Comparison of ENCODE assay signal across 1 cellular context in genomic region chr1:27572679-27573426, GRCh38.
TF ChIP-seq lines count a peak whose summit lies in the region.

No MANE protein-coding gene starts in this region.

TF ChIP-seq in GM23338, 12 proteins besides CTCF, POLR2A, EP300 and RAD21:
- TF ChIP-seq, protein P1, sequence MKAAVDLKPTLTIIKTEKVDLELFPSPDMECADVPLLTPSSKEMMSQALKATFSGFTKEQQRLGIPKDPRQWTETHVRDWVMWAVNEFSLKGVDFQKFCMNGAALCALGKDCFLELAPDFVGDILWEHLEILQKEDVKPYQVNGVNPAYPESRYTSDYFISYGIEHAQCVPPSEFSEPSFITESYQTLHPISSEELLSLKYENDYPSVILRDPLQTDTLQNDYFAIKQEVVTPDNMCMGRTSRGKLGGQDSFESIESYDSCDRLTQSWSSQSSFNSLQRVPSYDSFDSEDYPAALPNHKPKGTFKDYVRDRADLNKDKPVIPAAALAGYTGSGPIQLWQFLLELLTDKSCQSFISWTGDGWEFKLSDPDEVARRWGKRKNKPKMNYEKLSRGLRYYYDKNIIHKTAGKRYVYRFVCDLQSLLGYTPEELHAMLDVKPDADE (IDR thresholded peaks at IDR 0.05): no peak
- TF ChIP-seq JUNB (IDR thresholded peaks at IDR 0.05; ENCODE audit: unreplicated experiment) (no peak), EZH2 (IDR thresholded peaks at IDR 0.05; ENCODE audit: low read depth, unreplicated experiment) (no peak), NANOG (IDR thresholded peaks at IDR 0.05; ENCODE audit: borderline replicate concordance) (no peak), ZNF114 (CRISPR knock-in tag; IDR thresholded peaks at IDR 0.05) (no peak), POLR2AphosphoS5 (IDR thresholded peaks at IDR 0.05; ENCODE audit: low read depth) (no peak), REST (IDR thresholded peaks at IDR 0.05; ENCODE audit: unreplicated experiment) (no peak), ZNF331 (CRISPR knock-in tag; IDR thresholded peaks at IDR 0.05; ENCODE audit: low read depth) (no peak), EZH2phosphoT487 (IDR thresholded peaks at IDR 0.05; ENCODE audit: unreplicated experiment) (no peak), STAT1 (IDR thresholded peaks at IDR 0.05; ENCODE audit: unreplicated experiment) (no peak), CREB1 (CRISPR knock-in tag; IDR thresholded peaks at IDR 0.05; ENCODE audit: low read depth) (no peak)
- TF ChIP-seq, protein P2, sequence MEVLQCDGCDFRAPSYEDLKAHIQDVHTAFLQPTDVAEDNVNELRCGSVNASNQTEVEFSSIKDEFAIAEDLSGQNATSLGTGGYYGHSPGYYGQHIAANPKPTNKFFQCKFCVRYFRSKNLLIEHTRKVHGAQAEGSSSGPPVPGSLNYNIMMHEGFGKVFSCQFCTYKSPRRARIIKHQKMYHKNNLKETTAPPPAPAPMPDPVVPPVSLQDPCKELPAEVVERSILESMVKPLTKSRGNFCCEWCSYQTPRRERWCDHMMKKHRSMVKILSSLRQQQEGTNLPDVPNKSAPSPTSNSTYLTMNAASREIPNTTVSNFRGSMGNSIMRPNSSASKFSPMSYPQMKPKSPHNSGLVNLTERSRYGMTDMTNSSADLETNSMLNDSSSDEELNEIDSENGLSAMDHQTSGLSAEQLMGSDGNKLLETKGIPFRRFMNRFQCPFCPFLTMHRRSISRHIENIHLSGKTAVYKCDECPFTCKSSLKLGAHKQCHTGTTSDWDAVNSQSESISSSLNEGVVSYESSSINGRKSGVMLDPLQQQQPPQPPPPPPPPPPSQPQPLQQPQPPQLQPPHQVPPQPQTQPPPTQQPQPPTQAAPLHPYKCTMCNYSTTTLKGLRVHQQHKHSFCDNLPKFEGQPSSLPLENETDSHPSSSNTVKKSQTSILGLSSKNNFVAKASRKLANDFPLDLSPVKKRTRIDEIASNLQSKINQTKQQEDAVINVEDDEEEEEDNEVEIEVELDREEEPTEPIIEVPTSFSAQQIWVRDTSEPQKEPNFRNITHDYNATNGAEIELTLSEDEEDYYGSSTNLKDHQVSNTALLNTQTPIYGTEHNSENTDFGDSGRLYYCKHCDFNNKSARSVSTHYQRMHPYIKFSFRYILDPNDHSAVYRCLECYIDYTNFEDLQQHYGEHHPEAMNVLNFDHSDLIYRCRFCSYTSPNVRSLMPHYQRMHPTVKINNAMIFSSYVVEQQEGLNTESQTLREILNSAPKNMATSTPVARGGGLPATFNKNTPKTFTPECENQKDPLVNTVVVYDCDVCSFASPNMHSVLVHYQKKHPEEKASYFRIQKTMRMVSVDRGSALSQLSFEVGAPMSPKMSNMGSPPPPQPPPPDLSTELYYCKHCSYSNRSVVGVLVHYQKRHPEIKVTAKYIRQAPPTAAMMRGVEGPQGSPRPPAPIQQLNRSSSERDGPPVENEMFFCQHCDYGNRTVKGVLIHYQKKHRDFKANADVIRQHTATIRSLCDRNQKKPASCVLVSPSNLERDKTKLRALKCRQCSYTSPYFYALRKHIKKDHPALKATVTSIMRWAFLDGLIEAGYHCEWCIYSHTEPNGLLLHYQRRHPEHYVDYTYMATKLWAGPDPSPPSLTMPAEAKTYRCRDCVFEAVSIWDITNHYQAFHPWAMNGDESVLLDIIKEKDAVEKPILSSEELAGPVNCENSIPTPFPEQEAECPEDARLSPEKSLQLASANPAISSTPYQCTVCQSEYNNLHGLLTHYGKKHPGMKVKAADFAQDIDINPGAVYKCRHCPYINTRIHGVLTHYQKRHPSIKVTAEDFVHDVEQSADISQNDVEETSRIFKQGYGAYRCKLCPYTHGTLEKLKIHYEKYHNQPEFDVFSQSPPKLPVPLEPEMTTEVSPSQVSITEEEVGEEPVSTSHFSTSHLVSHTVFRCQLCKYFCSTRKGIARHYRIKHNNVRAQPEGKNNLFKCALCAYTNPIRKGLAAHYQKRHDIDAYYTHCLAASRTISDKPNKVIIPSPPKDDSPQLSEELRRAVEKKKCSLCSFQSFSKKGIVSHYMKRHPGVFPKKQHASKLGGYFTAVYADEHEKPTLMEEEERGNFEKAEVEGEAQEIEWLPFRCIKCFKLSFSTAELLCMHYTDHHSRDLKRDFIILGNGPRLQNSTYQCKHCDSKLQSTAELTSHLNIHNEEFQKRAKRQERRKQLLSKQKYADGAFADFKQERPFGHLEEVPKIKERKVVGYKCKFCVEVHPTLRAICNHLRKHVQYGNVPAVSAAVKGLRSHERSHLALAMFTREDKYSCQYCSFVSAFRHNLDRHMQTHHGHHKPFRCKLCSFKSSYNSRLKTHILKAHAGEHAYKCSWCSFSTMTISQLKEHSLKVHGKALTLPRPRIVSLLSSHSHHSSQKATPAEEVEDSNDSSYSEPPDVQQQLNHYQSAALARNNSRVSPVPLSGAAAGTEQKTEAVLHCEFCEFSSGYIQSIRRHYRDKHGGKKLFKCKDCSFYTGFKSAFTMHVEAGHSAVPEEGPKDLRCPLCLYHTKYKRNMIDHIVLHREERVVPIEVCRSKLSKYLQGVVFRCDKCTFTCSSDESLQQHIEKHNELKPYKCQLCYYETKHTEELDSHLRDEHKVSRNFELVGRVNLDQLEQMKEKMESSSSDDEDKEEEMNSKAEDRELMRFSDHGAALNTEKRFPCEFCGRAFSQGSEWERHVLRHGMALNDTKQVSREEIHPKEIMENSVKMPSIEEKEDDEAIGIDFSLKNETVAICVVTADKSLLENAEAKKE (CRISPR knock-in tag; IDR thresholded peaks at IDR 0.05): no peak
